ENCODE assay signal across 8 cellular contexts in the genomic region with DNA sequence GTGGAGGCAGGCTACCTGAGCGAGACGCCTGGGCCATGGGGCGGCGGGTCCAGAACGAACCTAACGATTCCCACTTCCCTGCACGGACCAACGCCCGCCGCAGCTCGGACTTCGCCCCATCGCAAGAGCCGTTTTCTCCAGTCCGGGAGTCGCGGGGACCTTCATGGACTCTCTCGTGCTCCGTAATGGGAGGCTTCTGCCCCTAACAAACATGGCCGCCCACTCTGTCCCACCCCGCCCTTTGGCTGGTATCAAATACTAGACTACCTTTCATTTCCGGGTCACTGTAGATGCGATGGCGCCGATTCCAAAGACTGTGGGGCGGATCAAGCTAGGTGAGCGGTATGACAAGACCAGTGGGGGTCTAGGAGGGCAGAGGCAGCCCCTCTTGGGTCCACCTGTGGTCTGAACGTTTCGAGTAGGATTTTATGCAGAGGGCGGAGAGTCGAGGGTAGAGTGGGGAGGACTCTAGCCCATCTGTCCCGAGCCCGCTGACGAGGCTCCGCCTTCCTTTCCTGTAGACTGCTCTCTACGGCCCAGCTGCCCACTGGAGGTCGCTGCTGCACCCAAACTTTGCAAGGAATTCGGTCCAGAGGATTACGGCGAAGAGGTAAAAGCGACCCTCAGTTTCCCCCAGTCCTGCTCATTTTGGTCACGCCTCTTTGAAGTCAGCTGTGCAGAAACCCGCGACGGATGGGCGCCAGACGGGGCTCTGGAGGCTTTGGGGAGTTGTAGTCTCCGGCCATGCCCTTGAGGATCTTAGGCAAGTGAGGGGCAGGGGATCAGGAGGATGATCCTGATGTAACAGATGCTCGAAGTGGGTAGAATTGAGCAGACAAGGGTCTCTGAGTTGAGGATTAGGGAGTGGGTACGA. TPM values are rescaled to one million over a fixed set of nuclear protein-coding genes. Genes with fewer than 3 reads are reported as not detected.
DNase-seq lines count a peak whose midpoint lies in the region; ATAC-seq and TF ChIP-seq lines count a peak whose summit lies in the region.

A gene with protein sequence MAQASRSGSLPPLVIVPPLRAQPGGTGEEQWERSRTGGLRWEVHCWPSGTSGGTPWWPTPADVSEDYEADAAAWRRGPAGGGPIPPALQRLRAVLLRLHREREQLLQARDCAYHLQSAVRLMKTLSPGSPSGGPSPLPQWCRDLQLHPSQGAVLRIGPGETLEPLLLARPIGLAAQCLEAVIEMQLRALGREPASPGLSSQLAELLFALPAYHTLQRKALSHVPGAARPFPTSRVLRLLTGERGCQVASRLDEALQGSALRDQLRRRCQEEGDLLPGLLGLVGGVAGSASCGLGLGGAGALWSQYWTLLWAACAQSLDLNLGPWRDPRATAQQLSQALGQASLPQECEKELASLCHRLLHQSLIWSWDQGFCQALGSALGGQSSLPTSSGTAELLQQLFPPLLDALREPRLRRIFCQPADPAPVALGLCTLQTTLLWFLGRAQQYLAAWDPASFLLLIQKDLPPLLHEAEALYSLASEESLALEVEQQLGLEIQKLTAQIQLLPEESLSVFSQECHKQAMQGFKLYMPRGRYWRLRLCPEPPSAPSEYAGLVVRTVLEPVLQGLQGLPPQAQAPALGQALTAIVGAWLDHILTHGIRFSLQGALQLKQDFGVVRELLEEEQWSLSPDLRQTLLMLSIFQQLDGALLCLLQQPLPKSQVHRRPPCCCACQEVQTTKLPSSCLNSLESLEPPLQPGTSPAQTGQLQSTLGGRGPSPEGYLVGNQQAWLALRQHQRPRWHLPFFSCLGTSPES (minus strand): TSS at position 198 of the 874 bp plus-strand sequence. CDS start 161 bp downstream, at position 37.
Gene TTC31, plus strand, starts transcription at position 281 of the 874 bp plus-strand sequence. Its CDS starts 15 bp downstream, at position 296.

- in situ Hi-C loops in GM18951 (cut with MboI; ENCODE audit: low sequenced_read_pairs, unreplicated experiment) = no loop called here

- TF ChIP-seq CTCF in kidney epithelial cell (IDR thresholded peaks at IDR 0.05; ENCODE audit: insufficient read depth, low read length, poor library complexity, severe bottlenecking) = peak; percentile 91

- TF ChIP-seq POLR2A in GM18951 (IDR thresholded peaks at IDR 0.05; ENCODE audit: extremely low read depth, insufficient read depth, insufficient read length) = peak; percentile 77

- DNase-seq in AG20443 (ENCODE audit: low spot score) = peak; percentile 92
- peak; percentile 94 for DNase-seq in NCI-H345 (lab: John Stamatoyannopoulos, UW)
- peak; percentile 87 for DNase-seq in activated CD4-positive, CD25-positive, alpha-beta regulatory T cell treated with anti-CD3 and anti-CD28 coated beads, Interleukin-2, amount 50 U/mL, for 16 hours (ENCODE audit: low read depth, low spot score)
- peak; percentile 98 for DNase-seq in cerebellar cortex (ENCODE audit: low spot score)
- peak; percentile 73 for DNase-seq in kidney epithelial cell (ENCODE audit: low read depth)
- DNase-seq in stimulated activated CD4-positive, alpha-beta T cell treated with anti-CD3 and anti-CD28 coated beads, Interleukin-15, amount 100 ng/mL, for 48 hours (ENCODE audit: low read depth in 2 of 2) = peak; percentile 89 to 93

- H3K27me3 ChIP-seq in kidney epithelial cell (ENCODE audit: control insufficient read depth, insufficient read depth, low read length) = no peaks in the 10 kb centered on the region

- H3K36me3 ChIP-seq in kidney epithelial cell (ENCODE audit: control insufficient read depth, insufficient read depth, low read length) = no peaks in the 10 kb centered on the region

- H3K4me3 ChIP-seq in kidney epithelial cell (ENCODE audit: low read depth, low read length) = peak within 1 kb of the TSS; percentile 60

- ATAC-seq in HG03196 (IDR thresholded peaks at IDR 0.05; ENCODE audit: unreplicated experiment) = peak; percentile 89

RNA-seq across cellular contexts. Expression of the first gene that starts in this region (rescaled TPM):
- 4.4 and 9.5 TPM in 2 replicates for total RNA-seq in kidney epithelial cell

RNA-seq across cellular contexts. Expression of gene TTC31, which starts in this region (rescaled TPM):
- total RNA-seq in kidney epithelial cell = 19.1 and 20.3 TPM in 2 replicates

Comparison
In these comparisons a context has a peak if more than half of its experiments do, and no peak if none do; other contexts are left out.
1. Peak in every context shown above with its lines: DNase-seq, ATAC-seq and H3K4me3 ChIP-seq.